1 cellular context compared by ENCODE assay signal in genomic region chr7:139901840-139902370, GRCh38.
TF ChIP-seq lines count a peak whose summit lies in the region.

No MANE protein-coding gene starts in this region.

TF ChIP-seq in GM23338, 12 proteins besides CTCF, POLR2A, EP300 and RAD21 (continued from another document):
- TF ChIP-seq ETS1 (IDR thresholded peaks at IDR 0.05), result no peak
- TF ChIP-seq REST (IDR thresholded peaks at IDR 0.05; ENCODE audit: unreplicated experiment), result no peak
- no peak for TF ChIP-seq ZNF331 (CRISPR knock-in tag; IDR thresholded peaks at IDR 0.05; ENCODE audit: low read depth)
- TF ChIP-seq EZH2phosphoT487 (IDR thresholded peaks at IDR 0.05; ENCODE audit: unreplicated experiment), result no peak
- no peak for TF ChIP-seq ZNF462 (CRISPR knock-in tag; IDR thresholded peaks at IDR 0.05)
